ENCODE assay signal across 12 cellular contexts in the genomic region with DNA sequence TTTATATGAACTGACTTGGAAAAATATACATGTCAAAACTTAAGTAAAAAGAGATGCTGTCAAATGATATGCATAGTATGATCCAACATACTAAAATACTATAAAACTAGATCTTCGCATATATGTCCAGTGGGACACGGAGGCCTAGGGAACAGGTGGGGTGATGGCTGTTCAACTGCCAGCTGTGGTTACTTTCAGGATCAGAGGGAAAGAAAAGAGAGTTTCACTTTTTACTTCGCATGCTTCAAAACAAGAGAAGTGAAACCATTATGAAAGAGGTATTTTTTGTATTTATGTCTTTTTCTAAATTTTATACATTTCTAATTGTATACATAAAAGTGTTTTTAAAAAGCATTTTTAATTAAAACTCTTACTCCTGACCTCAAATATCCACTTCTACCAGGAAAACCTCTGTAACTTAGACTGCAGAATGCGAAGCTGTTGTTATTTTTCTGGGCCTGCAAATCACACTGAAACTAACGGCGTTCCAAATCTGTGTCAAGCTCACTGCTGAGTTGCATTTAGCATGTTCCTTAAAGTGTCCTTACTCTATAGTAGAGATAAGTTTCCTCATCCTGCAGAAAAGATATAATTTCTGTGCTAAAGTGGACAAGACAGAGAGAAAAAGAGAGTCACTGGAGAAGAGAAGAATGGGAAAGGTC.
DNase-seq lines count a peak whose midpoint lies in the region; ATAC-seq and TF ChIP-seq lines count a peak whose summit lies in the region.
"Had no signal": no experiment of that assay in that cellular context is flagged by ENCODE, and none has a peak within 500 bp of the region (broad histone marks: within the 10 kb centered on the region; RNA-seq: fewer than 3 reads in every experiment).

No MANE protein-coding gene starts in this region.

- peak overlapping the region; percentile 42 to 70 (median 61); a peak in 20 of 22 replicates for H3K4me2 ChIP-seq in BLaER1 treated with 17β-estradiol and CSF1 and Interleukin-3, amounts not matched to agents 10 nM and 100 nM
- no peak overlapping the region for H3K4me2 ChIP-seq in PC-9
- H3K4me2 ChIP-seq: smooth muscle cell had no signal

- H3K36me3 ChIP-seq in BLaER1 treated with 17β-estradiol and CSF1 and Interleukin-3, amounts not matched to agents 10 nM and 100 nM, result no peaks in the 10 kb centered on the region
- no peaks in the 10 kb centered on the region for H3K36me3 ChIP-seq in PC-9 (ENCODE audit: low read depth)

- no peaks in the 10 kb centered on the region for H3K9me2 ChIP-seq in PC-9 (ENCODE audit: insufficient read depth)

- no peaks in the 10 kb centered on the region for H4K20me1 ChIP-seq in BLaER1 treated with 17β-estradiol and CSF1 and Interleukin-3, amounts not matched to agents 10 nM and 100 nM
- H4K20me1 ChIP-seq in PC-9 (ENCODE audit: insufficient read depth), result no peaks in the 10 kb centered on the region

- H3K4me1 ChIP-seq in BLaER1 treated with 17β-estradiol and CSF1 and Interleukin-3, amounts not matched to agents 10 nM and 100 nM, result peaks cover 7 to 20% (median 18%) of the 10 kb centered on the region in 10 experiments; a peak in 19 of 20 replicates
- no peaks in the 10 kb centered on the region for H3K4me1 ChIP-seq in PC-9 (replicated peaks; ENCODE audit: insufficient read depth)
- H3K4me1 ChIP-seq: foreskin keratinocyte had no signal

- H3K27me3 ChIP-seq in BLaER1 treated with 17β-estradiol and CSF1 and Interleukin-3, amounts not matched to agents 10 nM and 100 nM, result no peaks in the 10 kb centered on the region
- peaks cover 2% of the 10 kb centered on the region for H3K27me3 ChIP-seq in PC-9 (ENCODE audit: insufficient read depth, low read depth)
- H3K27me3 ChIP-seq: foreskin keratinocyte had no signal

- peak; percentile 83 for ATAC-seq in GM19324 (IDR thresholded peaks at IDR 0.05; ENCODE audit: low FRiP score, unreplicated experiment)
- peak; percentile 94 for ATAC-seq in HG02798 (IDR thresholded peaks at IDR 0.05; ENCODE audit: poor library complexity, unreplicated experiment)
- ATAC-seq in HG03571 (IDR thresholded peaks at IDR 0.05; ENCODE audit: unreplicated experiment), result peak; percentile 88
- ATAC-seq: foreskin keratinocyte had no signal

- H3K9ac ChIP-seq in BLaER1 treated with 17β-estradiol and CSF1 and Interleukin-3, amounts not matched to agents 10 nM and 100 nM, result peak overlapping the region in 5 of 11 experiments; percentile 1 to 45 (median 26); a peak in 5 of 22 replicates

- no peaks in the 10 kb centered on the region for H3K9me3 ChIP-seq in BLaER1 treated with 17β-estradiol and CSF1 and Interleukin-3, amounts not matched to agents 10 nM and 100 nM (replicated peaks in 1 of 11)
- H3K9me3 ChIP-seq in PC-9 (ENCODE audit: insufficient read depth, low read depth), result no peaks in the 10 kb centered on the region

- POLR2A ChIA-PET in PC-9 (lab: Charles Lee; ENCODE audit: unreplicated experiment), result no interaction called here

- H3K27ac ChIP-seq in BLaER1 treated with 17β-estradiol and CSF1 and Interleukin-3, amounts not matched to agents 10 nM and 100 nM, result peak overlapping the region in 7 of 11 experiments; percentile 18 to 59 (median 42); a peak in 13 of 22 replicates
- H3K27ac ChIP-seq in PC-9, result no peak overlapping the region
- H3K27ac ChIP-seq: foreskin keratinocyte had no signal

- no peak for TF ChIP-seq CTCF in PC-9 (conservative IDR thresholded peaks at IDR 0.05)

- H2AFZ ChIP-seq in PC-9, result no peak overlapping the region

- no peaks in the 10 kb centered on the region for H3F3A ChIP-seq in PC-9 (ENCODE audit: insufficient read depth, low read depth)

- H3K79me2 ChIP-seq in PC-9 (ENCODE audit: low read depth), result no peaks in the 10 kb centered on the region

- no peak overlapping the region for H3K4me3 ChIP-seq in BLaER1 treated with 17β-estradiol and CSF1 and Interleukin-3, amounts not matched to agents 10 nM and 100 nM
- H3K4me3 ChIP-seq in PC-9, result no peak overlapping the region
- H3K4me3 ChIP-seq: smooth muscle cell had no signal

- no TSS peak for BruUV-seq in PC-9 (replicated peaks; lab: Mats Ljungman, UMichigan)

- DNase-seq in NCI-H1105 (lab: John Stamatoyannopoulos, UW) (no peak), PC-9 (no peak), occipital lobe (lab: John Stamatoyannopoulos, UW) (no peak), GDM1 (lab: John Stamatoyannopoulos, UW) (no peak)
- DNase-seq: cerebellar nuclear complex; foreskin keratinocyte; stimulated activated naive CD4-positive, alpha-beta T cell had no signal

- CTCF ChIA-PET in PC-9 (lab: Charles Lee), result no interaction called here

- intact Hi-C loops in PC-9 (cut with micrococcal nuclease; ENCODE audit: unreplicated experiment), result loop anchor here (10.0 kb wide), 1 partner anchor 197 kb away; no protein-coding TSS in a partner anchor
